ENCODE assay signal across 11 cellular contexts in the genomic region with DNA sequence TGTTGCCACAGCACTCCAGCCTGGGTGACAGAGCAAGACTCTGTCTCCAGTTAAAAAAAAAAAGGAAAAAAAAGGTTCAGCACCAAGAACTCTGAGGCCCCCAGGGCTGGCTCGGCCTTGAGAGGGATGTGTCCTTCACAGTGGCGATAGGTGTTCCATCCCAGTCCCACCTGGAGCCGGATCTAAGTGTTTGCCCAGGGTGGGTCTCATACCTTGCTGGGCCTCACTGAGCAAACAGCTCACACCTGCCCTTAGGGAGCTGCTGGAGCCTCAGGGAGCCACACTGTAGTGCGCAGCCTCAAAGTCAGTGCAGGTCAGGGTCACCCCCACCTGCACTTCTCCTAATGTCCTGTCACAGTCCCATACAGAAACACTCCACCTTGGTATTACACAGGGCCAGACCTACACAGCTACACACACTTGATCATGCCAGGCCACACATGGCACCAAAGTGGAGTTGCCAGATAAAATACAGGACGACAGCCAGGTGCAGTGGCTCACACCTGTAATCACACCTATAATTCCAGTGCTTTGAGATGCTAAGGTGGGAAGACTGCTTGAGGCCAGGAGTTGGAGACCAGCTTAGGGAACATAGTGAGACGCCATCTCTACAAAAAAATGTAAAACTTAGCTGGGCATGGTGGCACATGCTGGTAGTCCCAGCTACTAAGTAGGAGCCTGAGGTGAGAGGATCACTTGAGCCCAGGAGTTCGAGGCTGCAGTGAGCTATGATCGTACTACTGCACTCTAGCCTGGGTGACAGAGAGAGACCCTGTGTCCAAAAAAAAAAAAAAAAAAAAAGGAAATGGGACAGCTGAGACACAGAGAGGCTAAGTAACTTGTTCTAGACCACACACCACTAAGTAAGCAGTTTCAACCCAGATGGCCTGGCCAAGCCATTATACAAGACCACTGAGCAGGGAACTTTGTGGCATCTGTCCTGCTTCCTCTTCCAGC.
DNase-seq lines count a peak whose midpoint lies in the region; ATAC-seq and TF ChIP-seq lines count a peak whose summit lies in the region.
"Had no signal": no experiment of that assay in that cellular context is flagged by ENCODE, and none has a peak within 500 bp of the region (broad histone marks: within the 10 kb centered on the region; RNA-seq: fewer than 3 reads in every experiment).

No MANE protein-coding gene starts in this region.

- no peak overlapping the region for H3K4me2 ChIP-seq in parathyroid adenoma (ENCODE audit: low read length)
- H3K4me2 ChIP-seq: SK-N-SH had no signal

- POLR2A ChIA-PET in HEK293T (lab: Yijun Ruan, JAX): interaction anchor here (1.0 kb wide), 1 partner anchor 27 kb away, joined by 4 read pairs; no protein-coding TSS in a partner anchor

- CTCF ChIA-PET in HEK293T (lab: Yijun Ruan, JAX): interaction anchor here (0.6 to 1.4 kb wide), 3 partner anchors 10 to 61 kb away, joined by 3 to 5 read pairs (median 4); no protein-coding TSS in a partner anchor

- no peak for TF ChIP-seq CTCF in GM06990 (IDR thresholded peaks at IDR 0.05; ENCODE audit: insufficient read depth, low read length, poor library complexity, severe bottlenecking)
- TF ChIP-seq CTCF in WERI-Rb-1 (IDR thresholded peaks at IDR 0.05; ENCODE audit: low read depth, low read length): no peak
- TF ChIP-seq CTCF in parathyroid adenoma (IDR thresholded peaks at IDR 0.05): no peak

- H2AFZ ChIP-seq in parathyroid adenoma: peak overlapping the region; percentile 68

- DNase-seq in GM06990 (ENCODE audit: extremely low read depth, insufficient read length): no peak
- DNase-seq in NCI-H1092 treated with DMSO at 0.1 percent for 48 hours (lab: John Stamatoyannopoulos, UW): peak; percentile 13
- no peak for DNase-seq in WERI-Rb-1
- no peak for DNase-seq in activated T-cell treated with anti-CD3 and anti-CD28 coated beads, Interleukin-2, amount 50 U/mL, for 1 hour
- no peak for DNase-seq in HEK293T (ENCODE audit: extremely low spot score)
- DNase-seq: kidney had no signal

- no peaks in the 10 kb centered on the region for H3K79me2 ChIP-seq in parathyroid adenoma

- ATAC-seq in HG03280 (IDR thresholded peaks at IDR 0.05; ENCODE audit: unreplicated experiment) (no peak), HG02623 (IDR thresholded peaks at IDR 0.05; ENCODE audit: unreplicated experiment) (no peak)
- ATAC-seq: right cardiac atrium had no signal

- H3K9me3 ChIP-seq in WERI-Rb-1 (ENCODE audit: severe bottlenecking): no peaks in the 10 kb centered on the region
- no peaks in the 10 kb centered on the region for H3K9me3 ChIP-seq in parathyroid adenoma (ENCODE audit: control insufficient read depth, low read length)
- H3K9me3 ChIP-seq: SK-N-SH had no signal

- H3K27ac ChIP-seq in WERI-Rb-1 (peak overlapping the region; percentile 77), parathyroid adenoma (peak overlapping the region; percentile 79)

- H3K4me1 ChIP-seq in parathyroid adenoma: peaks cover 18% of the 10 kb centered on the region

- no peaks in the 10 kb centered on the region for H3K36me3 ChIP-seq in GM06990 (ENCODE audit: control insufficient read depth, insufficient read depth, low read length)
- H3K36me3 ChIP-seq in WERI-Rb-1: no peaks in the 10 kb centered on the region
- H3K36me3 ChIP-seq in parathyroid adenoma (ENCODE audit: control insufficient read depth, insufficient read depth, low read length): no peaks in the 10 kb centered on the region

- H3K9ac ChIP-seq in parathyroid adenoma: peak overlapping the region; percentile 5
- H3K9ac ChIP-seq: SK-N-SH had no signal

- H3K27me3 ChIP-seq in GM06990 (replicated peaks; ENCODE audit: control insufficient read depth, insufficient read depth, low read length) (no peaks in the 10 kb centered on the region), WERI-Rb-1 (ENCODE audit: insufficient read depth, low read depth, severe bottlenecking) (no peaks in the 10 kb centered on the region), parathyroid adenoma (ENCODE audit: control insufficient read depth, insufficient read depth, low read length) (no peaks in the 10 kb centered on the region)

- H3K4me3 ChIP-seq in GM06990 (replicated peaks; ENCODE audit: low read depth, low read length): peak overlapping the region; percentile 1; the same call in 1 of the 2 replicates
- H3K4me3 ChIP-seq in WERI-Rb-1 (ENCODE audit: low read depth, low read length): no peak overlapping the region
- H3K4me3 ChIP-seq in parathyroid adenoma (ENCODE audit: low read depth, low read length): no peak overlapping the region

TF ChIP-seq in HEK293T, 16 proteins besides CTCF, POLR2A, EP300 and RAD21:
- no peak for TF ChIP-seq HDGF (IDR thresholded peaks at IDR 0.05; ENCODE audit: borderline replicate concordance)
- no peak for TF ChIP-seq L3MBTL2 (conservative IDR thresholded peaks at IDR 0.05)
- no peak for TF ChIP-seq NFRKB (IDR thresholded peaks at IDR 0.05)
- TF ChIP-seq SP1 (IDR thresholded peaks at IDR 0.05): no peak
- TF ChIP-seq, protein P1, sequence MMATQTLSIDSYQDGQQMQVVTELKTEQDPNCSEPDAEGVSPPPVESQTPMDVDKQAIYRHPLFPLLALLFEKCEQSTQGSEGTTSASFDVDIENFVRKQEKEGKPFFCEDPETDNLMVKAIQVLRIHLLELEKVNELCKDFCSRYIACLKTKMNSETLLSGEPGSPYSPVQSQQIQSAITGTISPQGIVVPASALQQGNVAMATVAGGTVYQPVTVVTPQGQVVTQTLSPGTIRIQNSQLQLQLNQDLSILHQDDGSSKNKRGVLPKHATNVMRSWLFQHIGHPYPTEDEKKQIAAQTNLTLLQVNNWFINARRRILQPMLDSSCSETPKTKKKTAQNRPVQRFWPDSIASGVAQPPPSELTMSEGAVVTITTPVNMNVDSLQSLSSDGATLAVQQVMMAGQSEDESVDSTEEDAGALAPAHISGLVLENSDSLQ (IDR thresholded peaks at IDR 0.05): no peak
- no peak for TF ChIP-seq LEF1 (IDR thresholded peaks at IDR 0.05; ENCODE audit: borderline replicate concordance)
- no peak for TF ChIP-seq SUZ12 (IDR thresholded peaks at IDR 0.05)
- no peak for TF ChIP-seq FOXM1 (IDR thresholded peaks at IDR 0.05; ENCODE audit: borderline replicate concordance)
- no peak for TF ChIP-seq ZNF384 (IDR thresholded peaks at IDR 0.05)
TF ChIP-seq in HEK293T: peak in this region for 0.
